In the genomic region with DNA sequence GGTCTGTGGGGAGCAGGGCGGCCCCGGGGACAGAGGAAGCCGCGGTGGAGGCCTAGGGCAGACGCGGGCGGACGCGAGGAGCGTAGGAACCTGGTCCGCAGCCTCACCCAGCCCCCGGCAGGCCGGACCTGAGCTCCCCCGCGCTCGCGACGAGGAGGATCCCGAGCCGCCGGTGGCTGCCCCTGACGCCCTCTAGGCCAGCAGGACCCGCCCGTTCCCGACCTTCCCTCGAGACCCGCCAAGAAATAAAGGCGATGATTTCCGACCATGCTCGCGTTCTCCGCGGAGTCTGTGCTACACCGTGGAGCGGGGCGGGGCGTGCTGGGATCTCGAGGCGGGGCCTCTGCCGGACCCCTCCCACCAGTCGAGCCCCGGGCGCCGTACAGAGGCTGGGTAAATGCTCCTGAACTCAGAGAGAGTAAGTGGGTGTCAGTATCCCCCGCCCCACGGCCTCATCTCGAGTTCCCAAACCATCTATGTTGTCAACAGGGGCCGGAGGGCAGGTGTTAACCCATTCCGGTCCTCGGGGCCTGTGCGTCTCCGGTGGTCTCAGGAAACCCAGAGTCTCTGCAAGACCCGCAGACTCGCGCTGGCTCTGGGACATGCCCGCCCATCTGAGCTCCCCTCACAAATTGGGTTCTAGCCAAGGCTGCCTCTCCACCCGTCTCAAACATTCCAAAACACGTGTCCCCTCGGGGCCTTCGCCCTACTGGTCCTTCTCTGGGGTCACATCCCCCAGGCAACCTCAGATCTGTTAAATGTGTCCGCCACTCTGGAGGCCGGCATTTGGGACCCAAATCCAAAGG, we compare ENCODE assay signal across 1 cellular context.
TF ChIP-seq lines count a peak whose summit lies in the region.

No MANE protein-coding gene starts in this region.

TF ChIP-seq in HEK293, 187 proteins besides CTCF, POLR2A, EP300 and RAD21 (continued from another document):
- TF ChIP-seq ZNF518A (tag by site-specific recombination; conservative IDR thresholded peaks at IDR 0.05; ENCODE audit: low read depth) (no peak), ZNF624 (tag by site-specific recombination; IDR thresholded peaks at IDR 0.05) (no peak), ZNF426 (tag by site-specific recombination; IDR thresholded peaks at IDR 0.05) (no peak), ZNF692 (tag by site-specific recombination; IDR thresholded peaks at IDR 0.05) (no peak), MYNN (tag by site-specific recombination; IDR thresholded peaks at IDR 0.05; ENCODE audit: borderline replicate concordance) (no peak)
- TF ChIP-seq, protein P1, sequence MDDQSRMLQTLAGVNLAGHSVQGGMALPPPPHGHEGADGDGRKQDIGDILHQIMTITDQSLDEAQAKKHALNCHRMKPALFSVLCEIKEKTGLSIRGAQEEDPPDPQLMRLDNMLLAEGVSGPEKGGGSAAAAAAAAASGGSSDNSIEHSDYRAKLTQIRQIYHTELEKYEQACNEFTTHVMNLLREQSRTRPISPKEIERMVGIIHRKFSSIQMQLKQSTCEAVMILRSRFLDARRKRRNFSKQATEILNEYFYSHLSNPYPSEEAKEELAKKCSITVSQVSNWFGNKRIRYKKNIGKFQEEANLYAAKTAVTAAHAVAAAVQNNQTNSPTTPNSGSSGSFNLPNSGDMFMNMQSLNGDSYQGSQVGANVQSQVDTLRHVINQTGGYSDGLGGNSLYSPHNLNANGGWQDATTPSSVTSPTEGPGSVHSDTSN (CRISPR knock-in tag; IDR thresholded peaks at IDR 0.05): 0 out of 2 replicates have a peak, but pooled peaks have one; percentile 6
